23 cellular contexts compared by ENCODE assay signal in genomic region chr6:132789398-132789780, GRCh38. TPM values are rescaled to one million over a fixed set of nuclear protein-coding genes. Genes with fewer than 3 reads are reported as not detected.
"Had no signal": no experiment of that assay in that cellular context is flagged by ENCODE, and none has a peak within 500 bp of the region (broad histone marks: within the 10 kb centered on the region; RNA-seq: fewer than 3 reads in every experiment).

No MANE protein-coding gene starts in this region.

- H3K4me3 Mint-ChIP-seq: activated T-cell treated with anti-CD3 and anti-CD28 coated beads, Interleukin-2, amount 50 U/mL, for 4 hours; brain; dendritic cell treated with granulocyte-macrophage colony-stimulating factor and Interleukin-4, amounts not matched to agents 40 ng/mL and 50 ng/mL, for 4 days; immature natural killer cell; mesothelial cell of epicardium; natural killer cell; WTC11 had no signal

- H3K27ac Mint-ChIP-seq: brain; dendritic cell treated with granulocyte-macrophage colony-stimulating factor and Interleukin-4, amounts not matched to agents 40 ng/mL and 50 ng/mL, for 4 days; immature natural killer cell; mesothelial cell of epicardium; natural killer cell; WTC11 had no signal

- H3K9me3 ChIP-seq: esophagus muscularis mucosa, left lung, pancreas, psoas muscle, right atrium auricular region, spleen, thyroid gland had no signal

- H3K36me3 ChIP-seq: left lung, pancreas, right atrium auricular region had no signal

- H3K27ac ChIP-seq: esophagus muscularis mucosa, left lung, psoas muscle, right atrium auricular region had no signal

- H3K4me1 ChIP-seq: pancreas, psoas muscle, right atrium auricular region, thyroid gland had no signal

- H3K27me3 ChIP-seq: esophagus muscularis mucosa, left lung, pancreas, right atrium auricular region, spleen, thyroid gland had no signal

- H3K4me3 ChIP-seq: esophagus muscularis mucosa, left lung, lung, pancreas, psoas muscle, right atrium auricular region, spleen, thyroid gland had no signal

- H3K27me3 Mint-ChIP-seq: brain; dendritic cell treated with granulocyte-macrophage colony-stimulating factor and Interleukin-4, amounts not matched to agents 40 ng/mL and 50 ng/mL, for 4 days had no signal

- H3K4me1 Mint-ChIP-seq: brain, immature natural killer cell, mesothelial cell of epicardium, WTC11 had no signal

- H3K9me3 Mint-ChIP-seq: activated T-cell treated with anti-CD3 and anti-CD28 coated beads, Interleukin-2, amount 50 U/mL, for 4 hours; dendritic cell treated with granulocyte-macrophage colony-stimulating factor and Interleukin-4, amounts not matched to agents 40 ng/mL and 50 ng/mL, for 4 days; immature natural killer cell; mesothelial cell of epicardium; natural killer cell had no signal

- DNase-seq: activated CD4-positive, alpha-beta T cell treated with anti-CD3 and anti-CD28 coated beads, Interleukin-2, amount 50 U/mL, for 48 hours; activated CD8-positive, alpha-beta memory T cell treated with anti-CD3 and anti-CD28 coated beads, Interleukin-2, amount 50 U/mL, for 48 hours; activated naive CD4-positive, alpha-beta T cell treated with Interleukin-2 at 50 U/mL for 16 hours; activated T-cell treated with anti-CD3 and anti-CD28 coated beads, Interleukin-2, amount 50 U/mL, for 4 hours; immature natural killer cell; kidney glomerular epithelial cell; left lung; natural killer cell; pancreas; psoas muscle; spleen; stimulated activated CD4-positive, alpha-beta T cell treated with anti-CD3 and anti-CD28 coated beads, Interleukin-4, amount 100 ng/mL, for 1 hour; stimulated activated naive CD8-positive, alpha-beta T cell treated with anti-CD3 and anti-CD28 coated beads, Interleukin-15, Interleukin-2, amounts not matched to agents 100 U/mL and 50 U/mL, for 24 hours; T-helper 9 cell; thyroid gland had no signal

- H3K36me3 Mint-ChIP-seq: natural killer cell had no signal

RNA-seq across cellular contexts. Expression of gene VNN2, which starts 31.7 kb away (rescaled TPM):
- total RNA-seq: glomerular endothelial cell, mesothelial cell of epicardium, WTC11 had no signal
